ENCODE assay signal across 9 cellular contexts in the genomic region with DNA sequence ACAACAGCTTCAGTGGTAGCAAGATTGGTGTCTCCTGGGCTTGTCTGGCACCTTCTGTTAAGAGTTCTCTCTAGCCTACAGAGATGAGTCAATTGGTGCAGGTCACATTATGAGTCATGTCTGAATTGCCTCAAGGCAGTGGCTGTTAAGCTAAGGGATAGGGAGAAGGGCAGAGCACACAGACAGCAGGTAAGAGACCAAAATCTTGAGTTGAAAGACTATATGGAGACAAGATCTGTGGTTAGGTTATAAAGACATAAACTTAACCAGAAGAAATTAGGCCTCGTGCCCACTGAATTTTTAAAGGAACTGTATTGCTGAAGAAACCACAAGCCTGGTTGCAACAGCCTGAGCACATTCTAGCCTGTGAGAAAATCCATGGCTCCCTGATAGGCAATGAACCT. TPM values are rescaled to one million over a fixed set of nuclear protein-coding genes. Genes with fewer than 3 reads are reported as not detected.
DNase-seq lines count a peak whose midpoint lies in the region; ATAC-seq and TF ChIP-seq lines count a peak whose summit lies in the region.
"Had no signal": no experiment of that assay in that cellular context is flagged by ENCODE, and none has a peak within 500 bp of the region (broad histone marks: within the 10 kb centered on the region; RNA-seq: fewer than 3 reads in every experiment).

No MANE protein-coding gene starts in this region.

- peak; percentile 86 for DNase-seq in EH (ENCODE audit: low read depth)
- DNase-seq in activated B cell treated with CpG ODN at 0.5 μM for 24 hours: no peak
- peak; percentile 42 for DNase-seq in hepatocyte (ENCODE audit: low spot score)
- DNase-seq in NCI-H1092 (lab: John Stamatoyannopoulos, UW): no peak
- no peak for DNase-seq in DMS 273 (lab: John Stamatoyannopoulos, UW; ENCODE audit: unreplicated experiment)
- DNase-seq: left cardiac atrium had no signal

- H3K9me2 ChIP-seq in hepatocyte (replicated peaks; ENCODE audit: insufficient read depth): no peaks in the 10 kb centered on the region

- peak; percentile 96 for ATAC-seq in GM21367 (IDR thresholded peaks at IDR 0.05; ENCODE audit: unreplicated experiment)
- peak; percentile 98 for ATAC-seq in HG03521 (IDR thresholded peaks at IDR 0.05; ENCODE audit: unreplicated experiment)
- peak; percentile 92 for ATAC-seq in activated B cell treated with CpG ODN at 0.5 μM for 24 hours (ENCODE audit: low read depth)
- ATAC-seq in gastroesophageal sphincter: no peak

- H4K20me1 ChIP-seq in hepatocyte (ENCODE audit: insufficient read depth, poor library complexity, severe bottlenecking): no peaks in the 10 kb centered on the region

- H3K4me3 ChIP-seq in hepatocyte (no peak overlapping the region), gastroesophageal sphincter (no peak overlapping the region)

- intact Hi-C loops in activated B cell treated with CpG ODN at 0.5 μM for 24 hours (cut with micrococcal nuclease): loop anchor here (5.0 kb wide), 1 partner anchor 987 kb away; the partner anchor contains the start of gene POLQ

- TF ChIP-seq CTCF in activated B cell treated with CpG ODN at 0.5 μM for 24 hours (IDR thresholded peaks at IDR 0.05): no peak
- TF ChIP-seq CTCF in hepatocyte (IDR thresholded peaks at IDR 0.05; ENCODE audit: poor library complexity): no peak
- TF ChIP-seq CTCF in gastroesophageal sphincter (IDR thresholded peaks at IDR 0.05): no peak

- no peak overlapping the region for H3K4me3 Mint-ChIP-seq in activated B cell treated with CpG ODN at 0.5 μM for 24 hours

- CTCF ChIA-PET in activated B cell treated with CpG ODN at 0.5 μM for 24 hours (lab: Charles Lee): no interaction called here

- TF ChIP-seq POLR2A in gastroesophageal sphincter (IDR thresholded peaks at IDR 0.05): no peak

- H3K4me1 ChIP-seq in hepatocyte (ENCODE audit: insufficient read depth): no peaks in the 10 kb centered on the region
- no peaks in the 10 kb centered on the region for H3K4me1 ChIP-seq in gastroesophageal sphincter

- no peaks in the 10 kb centered on the region for H3K36me3 ChIP-seq in hepatocyte (replicated peaks; ENCODE audit: insufficient read depth, low read depth)
- peaks cover 9 to 100% of the 10 kb centered on the region in 2 donors for H3K36me3 ChIP-seq in gastroesophageal sphincter

- 57% methylated on average over 1 of the region's 1 CpG for WGBS in hepatocyte (ENCODE audit: low lambda C conversion rate, missing lambda C conversion rate)
- WGBS in gastroesophageal sphincter (ENCODE audit: low coverage in 1 of 2), 2 donors: 69 to 100% methylated on average over 1 of the region's 1 CpG

- H3K27me3 ChIP-seq in hepatocyte: no peaks in the 10 kb centered on the region
- H3K27me3 ChIP-seq in gastroesophageal sphincter: no peaks in the 10 kb centered on the region

- H3K4me2 ChIP-seq in hepatocyte: no peak overlapping the region

- no peak for TF ChIP-seq EP300 in gastroesophageal sphincter (IDR thresholded peaks at IDR 0.05)

- no peak overlapping the region for H2AFZ ChIP-seq in hepatocyte

- H3K27ac ChIP-seq in hepatocyte (peak overlapping the region; percentile 40), gastroesophageal sphincter (no peak overlapping the region)

- H3K9me3 ChIP-seq in hepatocyte (ENCODE audit: low read depth) (no peaks in the 10 kb centered on the region), gastroesophageal sphincter (no peaks in the 10 kb centered on the region)

- H3K36me3 Mint-ChIP-seq in activated B cell treated with CpG ODN at 0.5 μM for 24 hours (ENCODE audit: low read depth): peaks cover 82% of the 10 kb centered on the region

- H3K27me3 Mint-ChIP-seq in activated B cell treated with CpG ODN at 0.5 μM for 24 hours: no peaks in the 10 kb centered on the region

- H3K9me3 Mint-ChIP-seq in activated B cell treated with CpG ODN at 0.5 μM for 24 hours: no peaks in the 10 kb centered on the region

- no peaks in the 10 kb centered on the region for H3K79me2 ChIP-seq in hepatocyte

- H3K4me1 Mint-ChIP-seq in activated B cell treated with CpG ODN at 0.5 μM for 24 hours: peaks cover 3% of the 10 kb centered on the region

- no peak overlapping the region for H3K27ac Mint-ChIP-seq in activated B cell treated with CpG ODN at 0.5 μM for 24 hours

- POLR2A ChIA-PET in activated B cell treated with CpG ODN at 0.5 μM for 24 hours (lab: Charles Lee): interaction anchor here (0.6 to 1.4 kb wide), 3 partner anchors 19 to 146 kb away, joined by 3 read pairs; partner anchors contain the start of genes KPNA1 and WDR5B

RNA-seq across cellular contexts. Expression of gene KPNA1, which starts 19.2 kb away (rescaled TPM):
- 72.9 and 76.4 TPM in 2 replicates for total RNA-seq in activated B cell treated with CpG ODN at 0.5 μM for 24 hours
- 38.3 and 44.0 TPM in 2 replicates for total RNA-seq in hepatocyte
- polyA plus RNA-seq in hepatocyte: 38.9 and 42.5 TPM in 2 replicates
- total RNA-seq in gastroesophageal sphincter: 10 to 100 TPM; 39.8 to 61.3 (median 41.3) TPM

RNA-seq across cellular contexts. Expression of gene PARP9, which starts 30.2 kb away (rescaled TPM):
- total RNA-seq in activated B cell treated with CpG ODN at 0.5 μM for 24 hours (45.9 and 50.8 TPM in 2 replicates), hepatocyte (24.7 and 29.8 TPM in 2 replicates), gastroesophageal sphincter (10 to 100 TPM; 21.0 to 28.6 (median 24.0) TPM)
- polyA plus RNA-seq in hepatocyte: 15.0 and 17.5 TPM in 2 replicates

RNA-seq across cellular contexts. Expression of gene DTX3L, which starts 30.2 kb away (rescaled TPM):
- total RNA-seq in activated B cell treated with CpG ODN at 0.5 μM for 24 hours: 73.8 and 76.5 TPM in 2 replicates
- 27.2 and 27.7 TPM in 2 replicates for total RNA-seq in hepatocyte
- 6.2 and 10.6 TPM in 2 replicates for polyA plus RNA-seq in hepatocyte
- 10 to 100 TPM; 23.7 to 24.6 (median 24.2) TPM for total RNA-seq in gastroesophageal sphincter

RNA-seq across cellular contexts. Expression of gene PARP15, which starts 43.5 kb away (rescaled TPM):
- total RNA-seq in activated B cell treated with CpG ODN at 0.5 μM for 24 hours (162 and 213 TPM in 2 replicates), hepatocyte (0.32 and 0.63 TPM in 2 replicates), gastroesophageal sphincter (1 to 10 TPM in 2 of 4 donors, under 1 TPM in 1, not detected in 1; 0.42 to 2.7 (median 1.1) TPM)
- polyA plus RNA-seq in hepatocyte: 0.30 and 0.58 TPM in 2 replicates

Comparison
In these comparisons a context has a peak if more than half of its experiments do, and no peak if none do; other contexts are left out.
1. DNase-seq: peak in EH (single experiment) and hepatocyte (single experiment); none in activated B cell treated with CpG ODN at 0.5 μM for 24 hours (single experiment), NCI-H1092 (single experiment) and DMS 273 (single experiment).